In genomic region chr13:25085125-25085742, GRCh38 we compare ENCODE assay signal across 9 cellular contexts. TPM values are rescaled to one million over a fixed set of nuclear protein-coding genes. Genes with fewer than 3 reads are reported as not detected.
DNase-seq lines count a peak whose midpoint lies in the region; TF ChIP-seq lines count a peak whose summit lies in the region.
"Had no signal": no experiment of that assay in that cellular context is flagged by ENCODE, and none has a peak within 500 bp of the region (broad histone marks: within the 10 kb centered on the region; RNA-seq: fewer than 3 reads in every experiment).

No MANE protein-coding gene starts in this region.

- H3K4me1 Mint-ChIP-seq in HFFc6 (ENCODE audit: low read depth) = no peaks in the 10 kb centered on the region
- H3K4me1 Mint-ChIP-seq: CD4-positive, CD25-positive, alpha-beta regulatory T cell had no signal

- H3K4me3 ChIP-seq in OCI-LY3 (ENCODE audit: low read length) (peak overlapping the region; percentile 55), esophagus muscularis mucosa (no peak overlapping the region), parathyroid adenoma (ENCODE audit: low read depth, low read length) (no peak overlapping the region), vagina (no peak overlapping the region)

- H3K4me1 ChIP-seq in OCI-LY3 (ENCODE audit: low read length) (peaks cover 26% of the 10 kb centered on the region), esophagus muscularis mucosa (no peaks in the 10 kb centered on the region), parathyroid adenoma (no peaks in the 10 kb centered on the region), vagina (no peaks in the 10 kb centered on the region)

- no peak for TF ChIP-seq EP300 in esophagus muscularis mucosa (IDR thresholded peaks at IDR 0.05)

- no peaks in the 10 kb centered on the region for H3K9me3 ChIP-seq in OCI-LY3 (ENCODE audit: insufficient read depth, low read length)
- no peaks in the 10 kb centered on the region for H3K9me3 ChIP-seq in esophagus muscularis mucosa
- H3K9me3 ChIP-seq in parathyroid adenoma (ENCODE audit: control insufficient read depth, low read length) = no peaks in the 10 kb centered on the region
- no peaks in the 10 kb centered on the region for H3K9me3 ChIP-seq in vagina

- peak overlapping the region; percentile 29; the same call in 1 of the 2 replicates for H3K9ac ChIP-seq in OCI-LY3 (ENCODE audit: low read length)
- H3K9ac ChIP-seq in parathyroid adenoma = no peak overlapping the region

- H3K4me2 ChIP-seq in OCI-LY3 (ENCODE audit: low read length) = peak overlapping the region; percentile 65
- H3K4me2 ChIP-seq in parathyroid adenoma (ENCODE audit: low read length) = no peak overlapping the region

- no peaks in the 10 kb centered on the region for H3K9me3 Mint-ChIP-seq in HFFc6
- H3K9me3 Mint-ChIP-seq: CD4-positive, CD25-positive, alpha-beta regulatory T cell had no signal

- intact Hi-C loops in esophagus muscularis mucosa (cut with DNase I) = no loop called here
- intact Hi-C loops in vagina (cut with DNase I) = no loop called here

- H4K20me1 ChIP-seq in OCI-LY3 (ENCODE audit: insufficient read depth, low read length) = no peaks in the 10 kb centered on the region

- H3K27me3 ChIP-seq in OCI-LY3 (ENCODE audit: low read depth, low read length) (peaks cover 15% of the 10 kb centered on the region), esophagus muscularis mucosa (no peaks in the 10 kb centered on the region), parathyroid adenoma (ENCODE audit: control insufficient read depth, insufficient read depth, low read length) (no peaks in the 10 kb centered on the region), vagina (no peaks in the 10 kb centered on the region)

- H3K36me3 ChIP-seq in OCI-LY3 (replicated peaks; ENCODE audit: low read depth, low read length) (no peaks in the 10 kb centered on the region), esophagus muscularis mucosa (no peaks in the 10 kb centered on the region), parathyroid adenoma (ENCODE audit: control insufficient read depth, insufficient read depth, low read length) (no peaks in the 10 kb centered on the region), vagina (no peaks in the 10 kb centered on the region)

- H3K27ac ChIP-seq in OCI-LY3 (ENCODE audit: low read length) (no peak overlapping the region), esophagus muscularis mucosa (replicated peaks in 1 of 4) (no peak overlapping the region), parathyroid adenoma (no peak overlapping the region), vagina (no peak overlapping the region)

- peak overlapping the region; percentile 82 for H2AFZ ChIP-seq in OCI-LY3 (ENCODE audit: low read depth, low read length)
- H2AFZ ChIP-seq in parathyroid adenoma = no peak overlapping the region

- H3K36me3 Mint-ChIP-seq in HFFc6 (ENCODE audit: low read depth) = no peaks in the 10 kb centered on the region
- H3K36me3 Mint-ChIP-seq: CD4-positive, CD25-positive, alpha-beta regulatory T cell had no signal

- TF ChIP-seq POLR2A in esophagus muscularis mucosa (IDR thresholded peaks at IDR 0.05; ENCODE audit: low read depth) = no peak
- no peak for TF ChIP-seq POLR2A in vagina (IDR thresholded peaks at IDR 0.05)

- H3K4me3 Mint-ChIP-seq in HFFc6 = no peak overlapping the region
- H3K4me3 Mint-ChIP-seq: CD4-positive, CD25-positive, alpha-beta regulatory T cell had no signal

- H3K27me3 Mint-ChIP-seq in HFFc6 (ENCODE audit: insufficient read depth) = peaks cover 9% of the 10 kb centered on the region

- H3K27ac Mint-ChIP-seq in HFFc6 = no peak overlapping the region
- H3K27ac Mint-ChIP-seq: CD4-positive, CD25-positive, alpha-beta regulatory T cell had no signal

- TF ChIP-seq CTCF in HFFc6 (IDR thresholded peaks at IDR 0.05) (peak; percentile 85), OCI-LY3 (IDR thresholded peaks at IDR 0.05; ENCODE audit: low read depth, low read length) (peak; percentile 96), esophagus muscularis mucosa (IDR thresholded peaks at IDR 0.05) (peak in 1 of 3 experiments; percentile 41), parathyroid adenoma (IDR thresholded peaks at IDR 0.05) (peak; percentile 22), vagina (IDR thresholded peaks at IDR 0.05) (peak in 1 of 3 experiments; percentile 21)

- 44% methylated on average over 6 of the region's 6 CpGs for WGBS in esophagus muscularis mucosa

- H3K79me2 ChIP-seq in OCI-LY3 (ENCODE audit: low read length) (no peaks in the 10 kb centered on the region), parathyroid adenoma (no peaks in the 10 kb centered on the region)

- DNase-seq in NCI-H1436 (lab: John Stamatoyannopoulos, UW) = peak; percentile 3
- DNase-seq in NCI-H1436 treated with DMSO at 0.1 percent for 48 hours (lab: John Stamatoyannopoulos, UW) = no peak
- DNase-seq in HFFc6 = peak; percentile 25
- DNase-seq in esophagus muscularis mucosa (ENCODE audit: extremely low spot score) = peak; percentile 50
- DNase-seq in vagina (ENCODE audit: extremely low spot score in 2 of 2) = no peak
- DNase-seq in MV-4-11 (lab: John Stamatoyannopoulos, UW) = no peak

RNA-seq across cellular contexts. Expression of gene PABPC3, which starts 10.7 kb away (rescaled TPM):
- under 1 TPM; 0.14 to 0.38 (median 0.32) TPM for total RNA-seq in HFFc6 (2021; fragmentation: NEBNext Ultra II Directional; extraction: Animal tissue kit (Norgen Biotek cat#: 25700))
- total RNA-seq in esophagus muscularis mucosa = under 1 TPM in 3 of 4 donors, not detected in 1; under 0.01 to 0.17 (median 0.11) TPM
- total RNA-seq in vagina = not detected

Comparison
In these comparisons a context has a peak if more than half of its experiments do, and no peak if none do; other contexts are left out.
1. DNase-seq: peak in NCI-H1436 (single experiment), HFFc6 (single experiment) and esophagus muscularis mucosa (single experiment); none in NCI-H1436 treated with DMSO at 0.1 percent for 48 hours (single experiment), vagina (0 of 2) and MV-4-11 (single experiment).